ENCODE assay signal across 15 cellular contexts in the genomic region with DNA sequence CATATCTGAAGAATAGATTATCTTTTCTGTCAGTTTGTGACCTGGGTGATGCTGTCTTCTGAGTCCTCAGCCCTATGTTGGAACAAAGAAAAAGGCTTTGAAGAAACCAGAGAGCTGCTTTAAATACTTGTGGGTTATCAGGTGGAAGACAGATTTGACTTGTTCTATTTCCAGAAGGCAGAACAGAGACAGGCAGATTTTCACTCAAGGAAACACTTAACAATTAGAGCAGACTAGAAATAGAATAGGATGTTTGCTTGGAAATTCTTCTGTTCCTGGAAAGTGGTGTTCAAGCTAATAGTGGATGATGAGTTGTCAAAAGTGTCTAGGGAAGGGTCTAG.
A peak's percentile ranks its signal among the peaks of the same experiment; 100 is the strongest.
DNase-seq lines count a peak whose midpoint lies in the region; ATAC-seq lines count a peak whose summit lies in the region.
"Had no signal": no experiment of that assay in that cellular context is flagged by ENCODE, and none has a peak within 500 bp of the region (broad histone marks: within the 10 kb centered on the region; RNA-seq: fewer than 3 reads in every experiment).

No MANE protein-coding gene starts in this region.

- DNase-seq in myocyte (ENCODE audit: low read depth) = peak; percentile 49
- no peak for DNase-seq in effector memory CD8-positive, alpha-beta T cell
- DNase-seq in ACHN = no peak
- DNase-seq in activated CD4-positive, alpha-beta T cell treated with anti-CD3 and anti-CD28 coated beads for 48 hours = no peak
- no peak for DNase-seq in NCI-H2171 treated with DMSO at 0.1 percent for 48 hours (lab: John Stamatoyannopoulos, UW)
- DNase-seq: activated CD8-positive, alpha-beta memory T cell treated with anti-CD3 and anti-CD28 coated beads, Interleukin-2, amount 50 U/mL, for 48 hours; Caco-2; dorsolateral prefrontal cortex; gastrocnemius medialis; kidney glomerular epithelial cell; naive B cell; NCI-H345 had no signal

- no peak overlapping the region for H3K27ac Mint-ChIP-seq in effector memory CD8-positive, alpha-beta T cell

- no peaks in the 10 kb centered on the region for H3K36me3 Mint-ChIP-seq in effector memory CD8-positive, alpha-beta T cell (ENCODE audit: insufficient read depth)

- no peaks in the 10 kb centered on the region for H3K4me1 Mint-ChIP-seq in effector memory CD8-positive, alpha-beta T cell (ENCODE audit: low read depth in 2 of 2)

- no peaks in the 10 kb centered on the region for H3K27me3 Mint-ChIP-seq in effector memory CD8-positive, alpha-beta T cell
- H3K27me3 Mint-ChIP-seq: naive B cell had no signal

- peaks cover 0 to 1% of the 10 kb centered on the region in 2 donors for H3K9me3 Mint-ChIP-seq in effector memory CD8-positive, alpha-beta T cell

- in situ Hi-C loops in ACHN (cut with HindIII; ENCODE audit: low pct_ligation_motif_present, low pct_unique_long_range_greater_than_20kb, low sequenced_read_pairs) = no loop called here

- ATAC-seq in GM18909 (IDR thresholded peaks at IDR 0.05; ENCODE audit: poor library complexity, unreplicated experiment) (peak; percentile 83), GM21717 (IDR thresholded peaks at IDR 0.05; ENCODE audit: unreplicated experiment) (peak; percentile 87), HG03103 (IDR thresholded peaks at IDR 0.05; ENCODE audit: low read depth, unreplicated experiment) (peak; percentile 82)
- ATAC-seq in effector memory CD8-positive, alpha-beta T cell (replicated peaks) = no peak
- ATAC-seq: gastrocnemius medialis had no signal

- H3K4me3 Mint-ChIP-seq in effector memory CD8-positive, alpha-beta T cell = no peak overlapping the region
